ENCODE assay signal across 21 cellular contexts in the genomic region with DNA sequence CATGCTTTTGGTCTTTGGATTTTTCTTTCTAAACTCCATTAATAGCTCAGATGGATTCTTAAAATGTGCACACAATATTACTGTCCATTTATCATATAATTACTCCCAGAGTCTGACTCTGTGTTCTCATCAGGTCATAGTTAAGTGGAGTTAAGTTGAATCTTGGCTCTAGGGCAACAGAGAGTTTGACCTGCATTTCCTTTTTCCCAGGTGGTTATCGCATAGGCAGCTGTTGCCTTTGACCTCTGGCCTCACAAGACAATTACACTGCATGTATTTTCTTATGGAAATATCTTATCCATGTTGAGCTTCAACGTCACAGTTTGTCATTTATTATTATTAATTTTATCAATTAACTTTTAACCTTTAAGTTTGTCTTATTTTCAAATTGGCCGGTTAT.
"Had no signal": no experiment of that assay in that cellular context is flagged by ENCODE, and none has a peak within 500 bp of the region (broad histone marks: within the 10 kb centered on the region; RNA-seq: fewer than 3 reads in every experiment).

No MANE protein-coding gene starts in this region.

- H3K27me3 Mint-ChIP-seq: naive B cell had no signal

- H3K4me3 ChIP-seq: colonic mucosa, hepatocyte, left lung, prostate gland, sigmoid colon, skin epidermis, stomach, thoracic aorta had no signal

- DNase-seq: colonic mucosa; effector CD4-positive, alpha-beta T cell; endodermal cell; foreskin melanocyte; head of caudate nucleus; left lung; mesendoderm; naive B cell; nephron progenitor cell; retina; sigmoid colon; stimulated activated CD4-positive, alpha-beta T cell treated with anti-CD3 and anti-CD28 coated beads, Interleukin-12 subunit alpha, Interleukin-12 subunit beta, amount 100 ng/mL, for 4 hours; stimulated activated naive CD4-positive, alpha-beta T cell; stomach; substantia nigra; trophoblast cell had no signal

- H3K27me3 ChIP-seq: colonic mucosa, hepatocyte, left lung, sigmoid colon, stomach had no signal

- H3K9me3 Mint-ChIP-seq: endodermal cell, naive B cell, nephron progenitor cell had no signal

- H3K4me1 Mint-ChIP-seq: endodermal cell, naive B cell, nephron progenitor cell had no signal

- H3K79me2 ChIP-seq: hepatocyte, parathyroid adenoma had no signal

- H3K27ac ChIP-seq: colonic mucosa, hepatocyte, left lung, parathyroid adenoma, prostate gland, sigmoid colon, skin epidermis, stomach, thoracic aorta had no signal

- H3K36me3 Mint-ChIP-seq: naive B cell had no signal

- ATAC-seq: left lung had no signal

- H3K27ac Mint-ChIP-seq: endodermal cell, naive B cell, nephron progenitor cell had no signal

- H2AFZ ChIP-seq: hepatocyte, parathyroid adenoma had no signal

- H3K4me2 ChIP-seq: hepatocyte had no signal

- H3K4me1 ChIP-seq: colonic mucosa, left lung, parathyroid adenoma, prostate gland, stomach had no signal

- H3K36me3 ChIP-seq: colonic mucosa, left lung, prostate gland had no signal

- H3K9ac ChIP-seq: parathyroid adenoma had no signal

- H3K9me3 ChIP-seq: colonic mucosa, left lung, prostate gland, sigmoid colon, stomach, thoracic aorta had no signal

- H3K4me3 Mint-ChIP-seq: endodermal cell, naive B cell, nephron progenitor cell had no signal
